8 cellular contexts compared by ENCODE assay signal in genomic region chr6:32843321-32843978, GRCh38. TPM values are rescaled to one million over a fixed set of nuclear protein-coding genes. Genes with fewer than 3 reads are reported as not detected.
DNase-seq lines count a peak whose midpoint lies in the region; ATAC-seq and TF ChIP-seq lines count a peak whose summit lies in the region.

No MANE protein-coding gene starts in this region.

- peaks cover 62% of the 10 kb centered on the region for H3K36me3 ChIP-seq in DOHH2 (ENCODE audit: control insufficient read depth, low read length)
- H3K36me3 ChIP-seq in mucosa of rectum (ENCODE audit: control insufficient read depth in 2 of 2, insufficient read depth in 2 of 2, low read length in 2 of 2): peaks cover 33 to 54% of the 10 kb centered on the region in 2 donors

- ATAC-seq in central memory CD8-positive, alpha-beta T cell (replicated peaks; ENCODE audit: extremely low read depth, poor library complexity, severe bottlenecking): no peak
- ATAC-seq in HG03045 (IDR thresholded peaks at IDR 0.05; ENCODE audit: unreplicated experiment) (no peak), omental fat pad (ENCODE audit: low FRiP score) (no peak)

- peak overlapping the region; percentile 92 to 96 for H3K9ac ChIP-seq in mucosa of rectum (ENCODE audit: low read depth in 1 of 2, low read length in 2 of 2)

- peaks cover 76% of the 10 kb centered on the region for H3K4me1 Mint-ChIP-seq in central memory CD8-positive, alpha-beta T cell

- H3F3A ChIP-seq in DOHH2 (ENCODE audit: control insufficient read depth, insufficient read depth): peaks cover 9% of the 10 kb centered on the region

- peak overlapping the region; percentile 97 for H3K4me3 Mint-ChIP-seq in central memory CD8-positive, alpha-beta T cell

- H3K4me2 ChIP-seq in DOHH2 (ENCODE audit: low read length): peak overlapping the region; percentile 100

- H3K9me2 ChIP-seq in DOHH2 (replicated peaks; ENCODE audit: control insufficient read depth, low read length): no peaks in the 10 kb centered on the region

- H3K27ac Mint-ChIP-seq in central memory CD8-positive, alpha-beta T cell (ENCODE audit: low read depth): peak overlapping the region; percentile 100

- no peaks in the 10 kb centered on the region for H4K20me1 ChIP-seq in DOHH2 (ENCODE audit: control insufficient read depth, insufficient read depth, low read depth, low read length)

- peak overlapping the region; percentile 92 for H3K27ac ChIP-seq in DOHH2 (ENCODE audit: low read depth, low read length)
- H3K27ac ChIP-seq in mucosa of rectum (ENCODE audit: low read depth in 2 of 2, low read length in 2 of 2): peak overlapping the region; percentile 95 to 96

- peaks cover 75% of the 10 kb centered on the region for H3K36me3 Mint-ChIP-seq in central memory CD8-positive, alpha-beta T cell (ENCODE audit: insufficient read depth)

- no peaks in the 10 kb centered on the region for H3K27me3 ChIP-seq in DOHH2 (ENCODE audit: control insufficient read depth, low read length)
- H3K27me3 ChIP-seq in mucosa of rectum (ENCODE audit: control insufficient read depth in 2 of 2, insufficient read depth in 2 of 2, low read length in 2 of 2): no peaks in the 10 kb centered on the region

- TF ChIP-seq CTCF in DOHH2 (IDR thresholded peaks at IDR 0.05; ENCODE audit: low read depth, low read length, poor library complexity, severe bottlenecking) (no peak), omental fat pad (IDR thresholded peaks at IDR 0.05) (no peak)

- H3K4me3 ChIP-seq in DOHH2 (ENCODE audit: low read length) (peak overlapping the region; percentile 93), mucosa of rectum (ENCODE audit: low read length in 2 of 2) (peak overlapping the region; percentile 90 to 92)

- peaks cover 19% of the 10 kb centered on the region for H3K79me2 ChIP-seq in DOHH2 (ENCODE audit: control insufficient read depth, low read length)

- H3K4me1 ChIP-seq in DOHH2 (ENCODE audit: control insufficient read depth, low read length): peaks cover 39% of the 10 kb centered on the region
- H3K4me1 ChIP-seq in mucosa of rectum (ENCODE audit: control insufficient read depth in 2 of 2, insufficient read depth in 2 of 2, low read length in 2 of 2): peaks cover 18 to 29% of the 10 kb centered on the region in 2 donors

- H3K9me3 Mint-ChIP-seq in central memory CD8-positive, alpha-beta T cell: no peaks in the 10 kb centered on the region

- H3K9me3 ChIP-seq in DOHH2 (ENCODE audit: control insufficient read depth, insufficient read depth, low read length): no peaks in the 10 kb centered on the region
- no peaks in the 10 kb centered on the region for H3K9me3 ChIP-seq in mucosa of rectum (ENCODE audit: control insufficient read depth in 2 of 2, low read length in 2 of 2)

- no peaks in the 10 kb centered on the region for H3K27me3 Mint-ChIP-seq in central memory CD8-positive, alpha-beta T cell

- DNase-seq in M059J (ENCODE audit: low read depth) (peak; percentile 36), CD1c-positive myeloid dendritic cell (ENCODE audit: extremely low spot score) (no peak), omental fat pad (ENCODE audit: low spot score) (no peak), superior temporal gyrus (ENCODE audit: extremely low spot score) (no peak)
- no peak for DNase-seq in central memory CD8-positive, alpha-beta T cell (ENCODE audit: low spot score in 2 of 2)

RNA-seq across cellular contexts. Expression of gene PSMB8, which starts 0.4 kb away (rescaled TPM):
- 350 and 427 TPM in 2 replicates for total RNA-seq in M059J (2014; rRNA removed; shearing (Covaris generic))
- total RNA-seq in omental fat pad: 10 to 100 TPM; 38.5 to 71.2 (median 42.3) TPM

RNA-seq across cellular contexts. Expression of gene TAP2, which starts 4.9 kb away (rescaled TPM):
- total RNA-seq in M059J (2014; rRNA removed; shearing (Covaris generic)): 45.6 and 67.8 TPM in 2 replicates
- 10 to 100 TPM; 10.1 to 54.5 (median 20.0) TPM for total RNA-seq in omental fat pad

RNA-seq across cellular contexts. Expression of gene TAP1, which starts 10.1 kb away (rescaled TPM):
- 356 and 472 TPM in 2 replicates for total RNA-seq in M059J (2014; rRNA removed; shearing (Covaris generic))
- total RNA-seq in omental fat pad: 100 to 1,000 TPM in 1 of 4 donors, 10 to 100 TPM in 3; 30.5 to 128 (median 55.6) TPM

RNA-seq across cellular contexts. Expression of gene PSMB9, which starts 10.5 kb away (rescaled TPM):
- 339 and 412 TPM in 2 replicates for total RNA-seq in M059J (2014; rRNA removed; shearing (Covaris generic))
- total RNA-seq in omental fat pad: 10 to 100 TPM; 22.2 to 84.2 (median 23.8) TPM

RNA-seq across cellular contexts. Expression of gene HLA-DOB, which starts 26.6 kb away (rescaled TPM):
- 5.7 and 6.3 TPM in 2 replicates for total RNA-seq in M059J (2014; rRNA removed; shearing (Covaris generic))
- 1 to 10 TPM in 2 of 4 donors, under 1 TPM in 1, not detected in 1; 0.56 to 2.8 (median 1.6) TPM for total RNA-seq in omental fat pad
